ENCODE assay signal across 19 cellular contexts in the genomic region with DNA sequence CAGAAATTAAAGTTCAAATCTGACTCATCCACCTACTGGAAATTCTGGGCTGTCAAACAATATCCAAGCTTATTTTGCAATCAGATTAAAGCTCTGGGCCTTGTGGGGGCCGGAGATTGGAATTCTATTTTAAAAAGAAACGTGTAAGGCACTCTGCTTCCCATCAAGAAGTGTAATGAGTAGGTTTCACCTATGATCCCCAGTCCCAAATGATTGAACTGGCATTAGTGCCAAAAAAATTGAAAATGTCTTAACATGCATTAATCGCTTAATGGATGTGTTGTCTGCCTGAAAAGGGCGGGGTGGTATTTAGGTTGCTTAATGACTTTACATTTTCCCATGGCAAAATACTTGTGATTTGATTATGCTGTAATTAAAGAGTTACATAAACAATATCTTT.
"Had no signal": no experiment of that assay in that cellular context is flagged by ENCODE, and none has a peak within 500 bp of the region (broad histone marks: within the 10 kb centered on the region; RNA-seq: fewer than 3 reads in every experiment).

No MANE protein-coding gene starts in this region.

- H3K9me3 Mint-ChIP-seq: activated T-helper 1 cell treated with anti-CD3 and anti-CD28 coated beads, Interleukin-12 subunit alpha, Interleukin-12 subunit beta, Interleukin-2, Interleukin-4 antibody, amounts not matched to agents 30 ng/mL and 10 ng/mL and 1 ng/mL, durations not matched to agents 14 hours and 24 hours and 36 hours; dendritic cell treated with granulocyte-macrophage colony-stimulating factor and Interleukin-4, amounts not matched to agents 40 ng/mL and 50 ng/mL, for 4 days had no signal

- H3K4me1 Mint-ChIP-seq: activated naive CD8-positive, alpha-beta T cell treated with anti-CD3 and anti-CD28 coated beads, Interleukin-2, amount 10 ng/mL, durations not matched to agents 7 days and 5 days; stimulated activated naive CD8-positive, alpha-beta T cell treated with anti-CD3 and anti-CD28 coated beads, Interleukin-15, amount 100 ng/mL, for 72 hours had no signal

- H3K9me3 ChIP-seq: prostate gland, testis had no signal

- H3K27ac ChIP-seq: brain microvascular endothelial cell, prostate gland, testis had no signal

- H3K36me3 ChIP-seq: brain microvascular endothelial cell, prostate gland had no signal

- H3K27me3 ChIP-seq: brain microvascular endothelial cell, testis had no signal

- H3K4me3 Mint-ChIP-seq: activated naive CD8-positive, alpha-beta T cell treated with anti-CD3 and anti-CD28 coated beads, Interleukin-2, amount 10 ng/mL, durations not matched to agents 7 days and 5 days; activated T-helper 1 cell treated with anti-CD3 and anti-CD28 coated beads, Interleukin-12 subunit alpha, Interleukin-12 subunit beta, Interleukin-2, Interleukin-4 antibody, amounts not matched to agents 30 ng/mL and 10 ng/mL and 1 ng/mL, durations not matched to agents 14 hours and 24 hours and 36 hours; dendritic cell treated with granulocyte-macrophage colony-stimulating factor and Interleukin-4, amounts not matched to agents 40 ng/mL and 50 ng/mL, for 4 days; natural killer cell treated with Interleukin-12 subunit alpha and Interleukin-12 subunit beta and Interleukin-15 and Interleukin-18, amount 100 ng/mL, for 72 hours; stimulated activated naive CD8-positive, alpha-beta T cell treated with anti-CD3 and anti-CD28 coated beads, Interleukin-15, amount 100 ng/mL, for 72 hours had no signal

- H3K4me3 ChIP-seq: prostate gland, testis had no signal

- H3K4me1 ChIP-seq: prostate gland, testis had no signal

- H3K27ac Mint-ChIP-seq: activated naive CD8-positive, alpha-beta T cell treated with anti-CD3 and anti-CD28 coated beads, Interleukin-2, amount 10 ng/mL, durations not matched to agents 7 days and 5 days; activated T-helper 1 cell treated with anti-CD3 and anti-CD28 coated beads, Interleukin-12 subunit alpha, Interleukin-12 subunit beta, Interleukin-2, Interleukin-4 antibody, amounts not matched to agents 30 ng/mL and 10 ng/mL and 1 ng/mL, durations not matched to agents 14 hours and 24 hours and 36 hours; dendritic cell treated with granulocyte-macrophage colony-stimulating factor and Interleukin-4, amounts not matched to agents 40 ng/mL and 50 ng/mL, for 4 days; natural killer cell treated with Interleukin-12 subunit alpha and Interleukin-12 subunit beta and Interleukin-15 and Interleukin-18, amount 100 ng/mL, for 72 hours; stimulated activated naive CD8-positive, alpha-beta T cell treated with anti-CD3 and anti-CD28 coated beads, Interleukin-15, amount 100 ng/mL, for 72 hours had no signal

- H3K36me3 Mint-ChIP-seq: activated naive CD8-positive, alpha-beta T cell treated with anti-CD3 and anti-CD28 coated beads, Interleukin-2, amount 10 ng/mL, durations not matched to agents 7 days and 5 days; natural killer cell treated with Interleukin-12 subunit alpha and Interleukin-12 subunit beta and Interleukin-15 and Interleukin-18, amount 100 ng/mL, for 72 hours had no signal

- ATAC-seq: natural killer cell treated with Interleukin-12 subunit alpha and Interleukin-12 subunit beta and Interleukin-15 and Interleukin-18, amount 100 ng/mL, for 72 hours; sciatic nerve; stimulated activated naive CD8-positive, alpha-beta T cell treated with anti-CD3 and anti-CD28 coated beads, Interleukin-15, amount 100 ng/mL, for 72 hours had no signal

- DNase-seq: activated CD4-positive, alpha-beta T cell treated with anti-CD3 and anti-CD28 coated beads, Interleukin-2, amount 50 U/mL, for 1 hour; activated CD4-positive, CD25-positive, alpha-beta regulatory T cell; activated CD8-positive, alpha-beta memory T cell treated with anti-CD3 and anti-CD28 coated beads for 24 hours; activated naive CD4-positive, alpha-beta T cell; activated naive CD8-positive, alpha-beta T cell treated with anti-CD3 and anti-CD28 coated beads, Interleukin-2, amount 10 ng/mL, durations not matched to agents 7 days and 5 days; anterior cingulate cortex; brain microvascular endothelial cell; cerebellar nuclear complex; effector memory CD4-positive, alpha-beta T cell; glutamatergic neuron; mesendoderm; stimulated activated CD4-positive, alpha-beta T cell treated with anti-CD3 and anti-CD28 coated beads, Interleukin-1b, Interleukin-23, amount 100 ng/mL, for 48 hours; stimulated activated naive CD8-positive, alpha-beta T cell treated with anti-CD3 and anti-CD28 coated beads, Interleukin-15, amount 100 ng/mL, for 72 hours; testis had no signal

- H3K27me3 Mint-ChIP-seq: activated naive CD8-positive, alpha-beta T cell treated with anti-CD3 and anti-CD28 coated beads, Interleukin-2, amount 10 ng/mL, durations not matched to agents 7 days and 5 days; dendritic cell treated with granulocyte-macrophage colony-stimulating factor and Interleukin-4, amounts not matched to agents 40 ng/mL and 50 ng/mL, for 4 days; natural killer cell treated with Interleukin-12 subunit alpha and Interleukin-12 subunit beta and Interleukin-15 and Interleukin-18, amount 100 ng/mL, for 72 hours; stimulated activated naive CD8-positive, alpha-beta T cell treated with anti-CD3 and anti-CD28 coated beads, Interleukin-15, amount 100 ng/mL, for 72 hours had no signal
